Comparison of ENCODE assay signal across 1 cellular context in genomic region chr6:137861550-137862337, GRCh38.
TF ChIP-seq lines count a peak whose summit lies in the region.

No MANE protein-coding gene starts in this region.

TF ChIP-seq in HEK293, 187 proteins besides CTCF, POLR2A, EP300 and RAD21 (continued from another document):
- TF ChIP-seq PRDM10 (tag by site-specific recombination; IDR thresholded peaks at IDR 0.05), result 0 out of 2 replicates have a peak, but pooled peaks have one; percentile 11
- TF ChIP-seq SP3 (tag by site-specific recombination; IDR thresholded peaks at IDR 0.05), result no peak
- TF ChIP-seq ZNF391 (tag by site-specific recombination; IDR thresholded peaks at IDR 0.05; ENCODE audit: borderline replicate concordance, low read depth), result no peak
- no peak for TF ChIP-seq GFI1B (tag by site-specific recombination; IDR thresholded peaks at IDR 0.05)
- TF ChIP-seq ZNF133 (tag by site-specific recombination; IDR thresholded peaks at IDR 0.05), result no peak
- no peak for TF ChIP-seq MYNN (tag by site-specific recombination; IDR thresholded peaks at IDR 0.05; ENCODE audit: borderline replicate concordance)
- TF ChIP-seq ZNF394 (tag by site-specific recombination; IDR thresholded peaks at IDR 0.05; ENCODE audit: borderline replicate concordance), result no peak
- TF ChIP-seq ZNF654 (tag by site-specific recombination; IDR thresholded peaks at IDR 0.05; ENCODE audit: low read depth), result no peak
- TF ChIP-seq ZNF596 (tag by site-specific recombination; IDR thresholded peaks at IDR 0.05), result no peak
- TF ChIP-seq GLIS1 (tag by site-specific recombination; IDR thresholded peaks at IDR 0.05), result no peak
- TF ChIP-seq ZNF701 (tag by site-specific recombination; IDR thresholded peaks at IDR 0.05), result no peak
- TF ChIP-seq ATF2 (tag by site-specific recombination; IDR thresholded peaks at IDR 0.05; ENCODE audit: low read depth), result no peak
- no peak for TF ChIP-seq ZNF768 (tag by site-specific recombination; IDR thresholded peaks at IDR 0.05)
- no peak for TF ChIP-seq BCL11A (tag by site-specific recombination; IDR thresholded peaks at IDR 0.05; ENCODE audit: low read depth)
- no peak for TF ChIP-seq ZNF585B (tag by site-specific recombination; IDR thresholded peaks at IDR 0.05)
- TF ChIP-seq ZBTB20 (tag by site-specific recombination; IDR thresholded peaks at IDR 0.05), result 0 out of 2 replicates have a peak, but pooled peaks have one; percentile 47
TF ChIP-seq in HEK293: peak in this region for 4.
